In the genomic region with DNA sequence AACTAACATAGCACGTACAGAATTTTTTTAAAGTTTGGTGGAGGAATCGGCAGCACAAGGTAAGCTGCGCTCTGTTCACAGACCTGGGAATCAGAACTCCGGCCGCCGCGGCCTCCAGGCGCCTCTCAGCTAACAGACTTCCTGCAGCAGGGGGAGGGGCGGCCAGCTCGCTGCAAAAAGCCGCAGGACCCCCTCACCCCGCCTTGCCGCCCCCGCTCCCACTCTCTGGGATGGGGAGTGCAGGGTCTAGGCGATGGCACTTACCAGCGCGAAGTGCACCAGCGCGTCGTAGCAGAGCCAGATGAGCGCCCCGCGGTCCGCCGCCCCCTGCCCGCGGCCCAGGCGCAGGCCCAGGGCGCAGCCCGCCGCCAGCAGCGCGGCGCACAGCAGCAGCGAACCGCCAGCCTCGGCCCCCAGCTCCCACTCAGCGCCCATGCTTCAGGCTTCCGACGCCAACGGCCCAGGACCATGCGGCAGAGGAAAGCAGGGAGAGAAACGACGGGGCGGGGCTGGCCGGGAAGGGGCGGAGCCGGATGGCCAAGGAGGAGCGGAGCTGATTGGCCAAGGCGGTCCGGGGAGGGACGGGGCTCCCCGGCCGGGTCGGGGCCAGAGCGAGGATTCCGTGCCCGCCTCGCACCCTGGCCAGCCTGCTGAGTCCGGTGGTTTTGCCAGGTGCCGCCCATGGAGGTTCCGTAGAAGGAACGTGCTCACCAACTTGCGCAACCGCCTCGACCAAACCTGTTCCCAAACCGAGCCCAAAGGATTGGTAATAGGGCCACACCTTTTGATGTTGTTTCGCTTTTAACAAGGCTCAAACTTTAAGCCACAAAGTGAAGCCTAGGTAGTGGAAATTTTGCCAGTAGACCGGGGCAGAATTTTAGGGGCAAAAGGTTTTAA, we compare ENCODE assay signal across 8 cellular contexts. TPM values are rescaled to one million over a fixed set of nuclear protein-coding genes. Genes with fewer than 3 reads are reported as not detected.
A peak's percentile ranks its signal among the peaks of the same experiment; 100 is the strongest.
DNase-seq lines count a peak whose midpoint lies in the region; ATAC-seq and TF ChIP-seq lines count a peak whose summit lies in the region.

A gene (minus strand): TSS at position 497 of the 897 bp plus-strand sequence. CDS start 62 bp downstream, at position 435.

- peak; percentile 95 for ATAC-seq in HG03175 (IDR thresholded peaks at IDR 0.05; ENCODE audit: unreplicated experiment)

- DNase-seq in AG10803 (ENCODE audit: low read depth): peak; percentile 80
- DNase-seq in NCI-H345 treated with DMSO at 0.1 percent for 48 hours (lab: John Stamatoyannopoulos, UW; ENCODE audit: unreplicated experiment): peak; percentile 8
- DNase-seq in activated CD4-positive, alpha-beta T cell treated with anti-CD3 and anti-CD28 coated beads for 1 hour: peak; percentile 78
- peak; percentile 93 for DNase-seq in cerebellum (ENCODE audit: low spot score)
- DNase-seq in kidney epithelial cell (ENCODE audit: low read depth): peak; percentile 44
- DNase-seq in stimulated activated CD4-positive, alpha-beta T cell treated with anti-CD3 and anti-CD28 coated beads, Interleukin-15, amount 100 ng/mL, for 24 hours: peak; percentile 97

- TF ChIP-seq CTCF in AG10803 (conservative IDR thresholded peaks at IDR 0.05; ENCODE audit: low read length) (no peak), kidney epithelial cell (IDR thresholded peaks at IDR 0.05; ENCODE audit: insufficient read depth, low read length, poor library complexity, severe bottlenecking) (no peak)

- peak; percentile 81 for TF ChIP-seq POLR2A in GM18951 (IDR thresholded peaks at IDR 0.05; ENCODE audit: extremely low read depth, insufficient read depth, insufficient read length)

- H3K36me3 ChIP-seq in kidney epithelial cell (ENCODE audit: control insufficient read depth, insufficient read depth, low read length): no peaks in the 10 kb centered on the region

- peak within 1 kb of the TSS; percentile 62 for H3K4me3 ChIP-seq in AG10803 (ENCODE audit: low read length)
- H3K4me3 ChIP-seq in kidney epithelial cell (ENCODE audit: low read depth, low read length): peak within 1 kb of the TSS; percentile 68

- in situ Hi-C loops in GM18951 (cut with MboI; ENCODE audit: low sequenced_read_pairs, unreplicated experiment): no loop called here

- no peaks in the 10 kb centered on the region for H3K27me3 ChIP-seq in kidney epithelial cell (ENCODE audit: control insufficient read depth, insufficient read depth, low read length)

RNA-seq across cellular contexts. Expression of the gene that starts here (rescaled TPM):
- total RNA-seq in cerebellum (24.6 TPM), kidney epithelial cell (51.7 and 67.2 TPM in 2 replicates)

Comparison
In these comparisons a context has a peak if more than half of its experiments do, and no peak if none do; other contexts are left out.
1. Peak in every context shown above with its lines: DNase-seq, ATAC-seq and H3K4me3 ChIP-seq.
2. DNase-seq: peak in every context shown above with its lines; median percentile 97 in stimulated activated CD4-positive, alpha-beta T cell treated with anti-CD3 and anti-CD28 coated beads, Interleukin-15, amount 100 ng/mL, for 24 hours; 93 in cerebellum; 80 in AG10803; 78 in activated CD4-positive, alpha-beta T cell treated with anti-CD3 and anti-CD28 coated beads for 1 hour; 44 in kidney epithelial cell; 8 in NCI-H345 treated with DMSO at 0.1 percent for 48 hours.